Comparison of ENCODE assay signal across 18 cellular contexts in genomic region chr6:18431581-18431980, GRCh38. TPM values are rescaled to one million over a fixed set of nuclear protein-coding genes. Genes with fewer than 3 reads are reported as not detected.
A peak's percentile ranks its signal among the peaks of the same experiment; 100 is the strongest.
DNase-seq lines count a peak whose midpoint lies in the region; ATAC-seq, FAIRE-seq and TF ChIP-seq lines count a peak whose summit lies in the region.
"Had no signal": no experiment of that assay in that cellular context is flagged by ENCODE, and none has a peak within 500 bp of the region (broad histone marks: within the 10 kb centered on the region; RNA-seq: fewer than 3 reads in every experiment).

No MANE protein-coding gene starts in this region.

- no peak overlapping the region for H2BK15ac ChIP-seq in mesenchymal stem cell (ENCODE audit: low read depth, poor library complexity, severe bottlenecking)

- H3K27me3 ChIP-seq in mesenchymal stem cell (ENCODE audit: control insufficient read depth in 1 of 2, insufficient read depth in 1 of 2, low read length in 2 of 2) (no peaks in the 10 kb centered on the region), smooth muscle cell (ENCODE audit: low read depth) (no peaks in the 10 kb centered on the region)

- H3K18ac ChIP-seq in mesenchymal stem cell (ENCODE audit: low read depth in 1 of 2, low read length in 2 of 2) = no peak overlapping the region

- no peak overlapping the region for H4K8ac ChIP-seq in mesenchymal stem cell (ENCODE audit: low read length)

- peak; percentile 6 for DNase-seq in RCC 7860 (ENCODE audit: low spot score)
- DNase-seq in mesenchymal stem cell = no peak
- no peak for DNase-seq in smooth muscle cell (lab: John Stamatoyannopoulos, UW; ENCODE audit: unreplicated experiment)
- no peak for DNase-seq in occipital lobe (lab: John Stamatoyannopoulos, UW)
- DNase-seq in NCI-H187 (lab: John Stamatoyannopoulos, UW) = no peak
- DNase-seq: activated CD4-positive, alpha-beta T cell treated with anti-CD3 and anti-CD28 coated beads, Interleukin-2, amount 50 U/mL, for 1 hour; activated CD8-positive, alpha-beta memory T cell treated with anti-CD3 and anti-CD28 coated beads, Interleukin-2, amount 50 U/mL, for 4 hours; activated effector memory CD4-positive, alpha-beta T cell treated with Interleukin-2 at 50 U/mL for 16 hours; CD8-positive, alpha-beta memory T cell; dorsolateral prefrontal cortex; erythroblast; NCI-H526; SHP77; stimulated activated CD4-positive, alpha-beta T cell treated with anti-CD3 and anti-CD28 coated beads, Interleukin-1b, Interleukin-23, amount 100 ng/mL, for 48 hours had no signal

- H3K36me3 ChIP-seq in mesenchymal stem cell (ENCODE audit: control insufficient read depth in 1 of 2, insufficient read depth in 2 of 2, low read depth in 1 of 2, low read length in 2 of 2) (no peaks in the 10 kb centered on the region), smooth muscle cell (ENCODE audit: low read depth) (no peaks in the 10 kb centered on the region)

- H3K27ac ChIP-seq in mesenchymal stem cell (ENCODE audit: low read length, poor library complexity, severe bottlenecking) (peak overlapping the region; percentile 28), smooth muscle cell (ENCODE audit: low read depth) (peak overlapping the region; percentile 25)
- H3K27ac ChIP-seq: dorsolateral prefrontal cortex had no signal

- H2AK5ac ChIP-seq in mesenchymal stem cell (ENCODE audit: low read length, severe bottlenecking) = no peak overlapping the region

- no peaks in the 10 kb centered on the region for H3K4me1 ChIP-seq in mesenchymal stem cell (ENCODE audit: control insufficient read depth, insufficient read depth, low read depth, low read length)
- H3K4me1 ChIP-seq in smooth muscle cell (ENCODE audit: low read depth) = no peaks in the 10 kb centered on the region

- 95% methylated on average over 2 of the region's 2 CpGs for WGBS in mesenchymal stem cell
- WGBS in smooth muscle cell (ENCODE audit: low lambda C conversion rate) = 87% methylated on average over 2 of the region's 2 CpGs

- no peak overlapping the region for H3K9ac ChIP-seq in mesenchymal stem cell (ENCODE audit: low read length)
- H3K9ac ChIP-seq in smooth muscle cell (ENCODE audit: low read depth) = no peak overlapping the region

- ATAC-seq in esophagus mucosa (peak; percentile 75), HG02642 (IDR thresholded peaks at IDR 0.05; ENCODE audit: poor library complexity, unreplicated experiment) (no peak), GM19397 (IDR thresholded peaks at IDR 0.05; ENCODE audit: unreplicated experiment) (no peak)
- ATAC-seq: sciatic nerve had no signal

- no peak for FAIRE-seq in RCC 7860 (lab: Jason Lieb, UNC)

- H3F3A ChIP-seq in smooth muscle cell (ENCODE audit: low read depth) = no peaks in the 10 kb centered on the region

- no peak overlapping the region for H2BK120ac ChIP-seq in mesenchymal stem cell (ENCODE audit: low read depth, low read length)

- H3K4ac ChIP-seq in mesenchymal stem cell (ENCODE audit: low read depth in 1 of 2, low read length in 2 of 2) = no peak overlapping the region

- H3K9me3 ChIP-seq in mesenchymal stem cell (ENCODE audit: control insufficient read depth, low read length) = no peaks in the 10 kb centered on the region
- no peaks in the 10 kb centered on the region for H3K9me3 ChIP-seq in smooth muscle cell (replicated peaks; ENCODE audit: low read depth)

- no peak overlapping the region for H4K91ac ChIP-seq in mesenchymal stem cell (ENCODE audit: low read length)

- no peaks in the 10 kb centered on the region for H4K20me1 ChIP-seq in smooth muscle cell (ENCODE audit: low read depth)

- no peak overlapping the region for H3K14ac ChIP-seq in mesenchymal stem cell (ENCODE audit: low read length in 2 of 2)

- H3K79me1 ChIP-seq in mesenchymal stem cell (replicated peaks; ENCODE audit: low read length, poor library complexity, severe bottlenecking) = peaks cover 2% of the 10 kb centered on the region

- no peak overlapping the region for H3K4me3 ChIP-seq in mesenchymal stem cell (ENCODE audit: insufficient read depth in 1 of 2, low read depth in 1 of 2, low read length in 2 of 2)
- no peak overlapping the region for H3K4me3 ChIP-seq in smooth muscle cell
- H3K4me3 ChIP-seq: dorsolateral prefrontal cortex had no signal

- H3K23ac ChIP-seq in mesenchymal stem cell (ENCODE audit: low read length in 2 of 2) = no peak overlapping the region

- H3K79me2 ChIP-seq in smooth muscle cell (ENCODE audit: low read depth) = no peaks in the 10 kb centered on the region

- no peak for TF ChIP-seq CTCF in smooth muscle cell (IDR thresholded peaks at IDR 0.05; ENCODE audit: borderline replicate concordance, insufficient read depth, poor library complexity, severe bottlenecking)

- no peak overlapping the region for H2BK12ac ChIP-seq in mesenchymal stem cell (ENCODE audit: low read length in 2 of 2)

- H3K4me2 ChIP-seq in mesenchymal stem cell (ENCODE audit: low read length, poor library complexity, severe bottlenecking) (no peak overlapping the region), smooth muscle cell (no peak overlapping the region)

- no peak overlapping the region for H2AFZ ChIP-seq in mesenchymal stem cell (ENCODE audit: low read depth, low read length)
- no peak overlapping the region for H2AFZ ChIP-seq in smooth muscle cell (ENCODE audit: low read depth)

- no peak overlapping the region for H2BK5ac ChIP-seq in mesenchymal stem cell (ENCODE audit: low read depth, low read length, poor library complexity, severe bottlenecking)

RNA-seq across cellular contexts. Expression of gene RNF144B, which starts 44.4 kb away (rescaled TPM):
- total RNA-seq in esophagus mucosa (21.6 TPM), smooth muscle cell (10.9 and 11.2 TPM in 2 replicates), occipital lobe (3.1 TPM)
- 0.15 TPM for polyA plus RNA-seq in mesenchymal stem cell (2013, experiment 1 of 2)
- 0.14 TPM for polyA plus RNA-seq in mesenchymal stem cell (2013, experiment 2 of 2)
- 3.1 and 3.4 TPM in 2 replicates for polyA plus RNA-seq in smooth muscle cell
